In the genomic region with DNA sequence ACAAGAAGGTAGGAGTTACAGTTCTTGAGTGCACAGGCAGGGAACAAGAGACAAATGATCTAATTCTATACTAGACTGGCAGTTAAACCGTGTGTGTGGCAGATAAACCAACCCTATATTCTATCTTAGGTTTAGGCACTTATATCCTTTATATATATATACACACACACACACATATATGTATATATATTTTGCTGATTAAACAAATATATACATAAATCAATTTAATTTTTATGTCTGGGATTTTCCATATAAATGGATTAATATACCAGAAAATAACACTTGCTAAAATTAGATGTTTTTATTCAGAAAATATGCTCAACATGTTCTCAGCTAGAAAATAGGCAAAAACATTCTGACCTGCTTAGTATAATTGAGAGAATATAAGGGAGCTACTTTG, we compare ENCODE assay signal across 2 cellular contexts.
TF ChIP-seq lines count a peak whose summit lies in the region.

No MANE protein-coding gene starts in this region.

TF ChIP-seq in HepG2, 621 proteins besides CTCF, POLR2A, EP300 and RAD21:
- TF ChIP-seq ZNF570 (CRISPR knock-in tag; IDR thresholded peaks at IDR 0.05; ENCODE audit: borderline replicate concordance) (no peak), MAFF (IDR thresholded peaks at IDR 0.05; ENCODE audit: low read depth, low read length) (peak; percentile 43; the same call in 1 of the 2 replicates), MAFK (conservative IDR thresholded peaks at IDR 0.05 in 1 of 2, IDR thresholded peaks at IDR 0.05 in 1 of 2; ENCODE audit: low read length in 2 of 2) (peak; percentile 41 to 62; a peak in 3 of 4 replicates)
TF ChIP-seq in HepG2: peak in this region for 2.

TF ChIP-seq in K562, 482 proteins besides CTCF, POLR2A, EP300 and RAD21:
- TF ChIP-seq CBFA2T3 (IDR thresholded peaks at IDR 0.05) (no peak), MAFG (tag; conservative IDR thresholded peaks at IDR 0.05) (0 out of 2 replicates have a peak, but pooled peaks have one; percentile 21), C11orf30 (IDR thresholded peaks at IDR 0.05; ENCODE audit: low read depth) (peak; percentile 50; the same call in 1 of the 2 replicates), ZNF316 (IDR thresholded peaks at IDR 0.05) (peak; percentile 66)
- TF ChIP-seq, protein P1, sequence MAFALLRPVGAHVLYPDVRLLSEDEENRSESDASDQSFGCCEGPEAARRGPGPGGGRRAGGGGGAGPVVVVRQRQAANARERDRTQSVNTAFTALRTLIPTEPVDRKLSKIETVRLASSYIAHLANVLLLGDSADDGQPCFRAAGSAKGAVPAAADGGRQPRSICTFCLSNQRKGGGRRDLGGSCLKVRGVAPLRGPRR (CRISPR knock-in tag; IDR thresholded peaks at IDR 0.05): no peak
